ENCODE assay signal across 17 cellular contexts in the genomic region with DNA sequence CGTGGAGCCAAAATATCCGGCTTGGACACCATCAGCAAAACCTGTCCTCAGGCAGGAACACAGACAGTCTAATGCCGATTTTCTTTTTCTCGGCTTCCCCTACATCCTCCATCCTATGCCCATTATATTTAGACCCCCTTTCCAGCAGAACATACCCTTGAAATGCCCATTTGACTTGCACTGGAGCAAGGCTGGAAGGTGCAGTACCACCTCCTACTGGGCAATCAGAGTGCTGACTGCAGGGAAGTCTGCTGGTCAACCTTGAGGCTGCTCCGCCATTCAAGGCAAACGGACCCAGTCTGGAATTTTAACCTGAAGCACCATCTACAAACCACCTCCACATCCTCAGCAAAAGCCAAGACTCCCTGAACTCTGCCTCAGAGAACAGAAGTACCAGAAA.
"Had no signal": no experiment of that assay in that cellular context is flagged by ENCODE, and none has a peak within 500 bp of the region (broad histone marks: within the 10 kb centered on the region; RNA-seq: fewer than 3 reads in every experiment).

No MANE protein-coding gene starts in this region.

- H3K27me3 ChIP-seq: adrenal gland, body of pancreas, tibial artery, uterus had no signal

- H3K27ac ChIP-seq: adrenal gland, body of pancreas, neutrophil, tibial artery, uterus had no signal

- DNase-seq: activated CD4-positive, alpha-beta T cell treated with anti-CD3 and anti-CD28 coated beads for 48 hours; activated naive CD4-positive, alpha-beta T cell treated with Interleukin-2 at 50 U/mL for 16 hours; adrenal gland; foreskin fibroblast; immature natural killer cell; naive thymus-derived CD4-positive, alpha-beta T cell; T-helper 9 cell; tibial artery had no signal

- H3K4me3 ChIP-seq: adrenal gland, body of pancreas, lung, smooth muscle cell, tibial artery, uterus had no signal

- ATAC-seq: body of pancreas; esophagus mucosa; naive thymus-derived CD4-positive, alpha-beta T cell; WTC11 had no signal

- H3K4me3 Mint-ChIP-seq: activated T-helper 1 cell treated with anti-CD3 and anti-CD28 coated beads, Interleukin-12 subunit alpha, Interleukin-12 subunit beta, Interleukin-2, Interleukin-4 antibody, amounts not matched to agents 30 ng/mL and 10 ng/mL and 1 ng/mL, durations not matched to agents 14 hours and 24 hours and 36 hours; central memory CD8-positive, alpha-beta T cell; WTC11 had no signal

- H3K4me1 ChIP-seq: tibial artery had no signal

- H3K36me3 Mint-ChIP-seq: WTC11 had no signal

- H3K27ac Mint-ChIP-seq: activated T-helper 1 cell treated with anti-CD3 and anti-CD28 coated beads, Interleukin-12 subunit alpha, Interleukin-12 subunit beta, Interleukin-2, Interleukin-4 antibody, amounts not matched to agents 30 ng/mL and 10 ng/mL and 1 ng/mL, durations not matched to agents 14 hours and 24 hours and 36 hours; immature natural killer cell; naive thymus-derived CD4-positive, alpha-beta T cell; WTC11 had no signal

- H3K4me2 ChIP-seq: smooth muscle cell had no signal

- H3K9me3 ChIP-seq: adrenal gland, body of pancreas, neutrophil, tibial artery, uterus had no signal

- H3K36me3 ChIP-seq: adrenal gland, neutrophil, tibial artery, uterus had no signal

- H3K9me3 Mint-ChIP-seq: activated T-helper 1 cell treated with anti-CD3 and anti-CD28 coated beads, Interleukin-12 subunit alpha, Interleukin-12 subunit beta, Interleukin-2, Interleukin-4 antibody, amounts not matched to agents 30 ng/mL and 10 ng/mL and 1 ng/mL, durations not matched to agents 14 hours and 24 hours and 36 hours; central memory CD8-positive, alpha-beta T cell; immature natural killer cell; WTC11 had no signal
